In the genomic region with DNA sequence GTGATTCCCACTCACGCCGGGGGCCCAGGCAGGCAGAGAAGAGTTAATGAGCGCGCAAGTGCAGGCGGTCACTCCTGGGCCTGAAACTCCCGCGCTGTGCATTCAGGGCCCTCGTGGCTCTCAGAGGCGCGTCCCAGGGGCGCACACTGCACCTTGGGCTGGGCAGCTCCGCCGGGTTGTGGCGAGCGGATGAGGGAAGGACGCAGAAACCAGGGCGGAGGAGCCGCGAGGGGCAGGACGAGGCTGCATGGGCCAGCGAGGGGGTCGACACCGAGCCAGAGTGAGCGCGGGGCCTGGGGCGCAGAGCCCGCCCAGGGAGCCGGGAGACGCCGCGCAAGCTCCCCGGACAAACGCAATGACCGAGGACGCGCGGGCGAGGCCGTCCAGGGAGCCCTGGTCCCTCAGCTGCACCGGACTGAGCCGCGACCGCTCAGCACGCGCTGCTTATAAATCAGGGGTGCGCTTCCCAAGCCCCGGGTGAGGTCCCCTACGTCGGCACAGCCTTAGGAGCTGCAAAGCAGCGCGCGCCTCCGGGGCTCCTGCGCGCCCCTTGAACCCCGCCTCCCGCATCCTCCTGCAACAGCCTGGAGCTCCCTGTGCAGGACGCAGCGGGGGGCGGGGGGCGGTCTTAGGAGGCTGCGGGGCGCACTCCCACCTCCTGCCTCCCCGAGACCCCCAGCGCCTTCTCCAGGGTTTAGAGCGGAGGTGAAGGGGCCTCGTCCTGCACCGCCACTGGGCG, we compare ENCODE assay signal across 13 cellular contexts.
DNase-seq lines count a peak whose midpoint lies in the region; ATAC-seq and TF ChIP-seq lines count a peak whose summit lies in the region.
"Had no signal": no experiment of that assay in that cellular context is flagged by ENCODE, and none has a peak within 500 bp of the region (broad histone marks: within the 10 kb centered on the region; RNA-seq: fewer than 3 reads in every experiment).

No MANE protein-coding gene starts in this region.

- H3K27ac ChIP-seq in endodermal cell (ENCODE audit: low read depth, low read length) (no peak overlapping the region), tibial nerve (peak overlapping the region in 1 of 4 donors; percentile 10)
- H3K27ac ChIP-seq: neutrophil, thyroid gland had no signal

- H3K4me1 Mint-ChIP-seq in activated T-cell treated with anti-CD3 and anti-CD28 coated beads, Interleukin-2, amount 50 U/mL, for 24 hours (ENCODE audit: low read depth), result peaks cover 5% of the 10 kb centered on the region
- peaks cover 5% of the 10 kb centered on the region for H3K4me1 Mint-ChIP-seq in endodermal cell

- TF ChIP-seq CTCF in endodermal cell (conservative IDR thresholded peaks at IDR 0.05) (no peak), mucosa of descending colon (IDR thresholded peaks at IDR 0.05) (no peak), tibial nerve (IDR thresholded peaks at IDR 0.05) (no peak)

- H3K4me3 ChIP-seq in endodermal cell (ENCODE audit: low read length) (peak overlapping the region; percentile 40), mucosa of descending colon (no peak overlapping the region), tibial nerve (peak overlapping the region in 3 of 4 donors; percentile 10 to 40 (median 19))
- H3K4me3 ChIP-seq: thyroid gland had no signal

- H3K36me3 Mint-ChIP-seq in activated T-cell treated with anti-CD3 and anti-CD28 coated beads, Interleukin-2, amount 50 U/mL, for 24 hours (ENCODE audit: low read depth), result no peaks in the 10 kb centered on the region
- H3K36me3 Mint-ChIP-seq in endodermal cell (ENCODE audit: low read depth), result no peaks in the 10 kb centered on the region

- peaks cover 26% of the 10 kb centered on the region for H3K27me3 ChIP-seq in endodermal cell (ENCODE audit: control insufficient read depth, insufficient read depth, low read length, poor library complexity, severe bottlenecking)
- peaks cover 0 to 25% of the 10 kb centered on the region in 2 donors for H3K27me3 ChIP-seq in tibial nerve

- no peak for TF ChIP-seq POLR2A in tibial nerve (IDR thresholded peaks at IDR 0.05)

- H3K27ac Mint-ChIP-seq in activated T-cell treated with anti-CD3 and anti-CD28 coated beads, Interleukin-2, amount 50 U/mL, for 24 hours, result no peak overlapping the region
- no peak overlapping the region for H3K27ac Mint-ChIP-seq in endodermal cell

- H3K36me3 ChIP-seq in endodermal cell (ENCODE audit: control insufficient read depth, insufficient read depth, low read length) (no peaks in the 10 kb centered on the region), mucosa of descending colon (ENCODE audit: low read depth) (no peaks in the 10 kb centered on the region), tibial nerve (no peaks in the 10 kb centered on the region)
- H3K36me3 ChIP-seq: neutrophil, thyroid gland had no signal

- peak; percentile 19 for ATAC-seq in mucosa of descending colon

- H3K9me3 Mint-ChIP-seq in activated T-cell treated with anti-CD3 and anti-CD28 coated beads, Interleukin-2, amount 50 U/mL, for 24 hours, result peaks cover 5% of the 10 kb centered on the region
- H3K9me3 Mint-ChIP-seq in endodermal cell, result peaks cover 3% of the 10 kb centered on the region

- peaks cover 55% of the 10 kb centered on the region for H3K27me3 Mint-ChIP-seq in activated T-cell treated with anti-CD3 and anti-CD28 coated beads, Interleukin-2, amount 50 U/mL, for 24 hours
- peaks cover 55% of the 10 kb centered on the region for H3K27me3 Mint-ChIP-seq in endodermal cell (ENCODE audit: insufficient read depth)

- WGBS in endodermal cell (ENCODE audit: insufficient coverage in 1 of 2, insufficient read length in 1 of 2), 2 experiments, result 22 to 52% methylated on average over 12 to 69 of the region's 69 CpGs
- 2 to 3% methylated on average over 35 to 55 of the region's 69 CpGs for WGBS in tibial nerve, 2 donors

- no peak for TF ChIP-seq EP300 in tibial nerve (IDR thresholded peaks at IDR 0.05)

- no peaks in the 10 kb centered on the region for H3K4me1 ChIP-seq in endodermal cell (ENCODE audit: control insufficient read depth, insufficient read depth, low read length)
- H3K4me1 ChIP-seq in mucosa of descending colon (ENCODE audit: low read depth), result no peaks in the 10 kb centered on the region
- H3K4me1 ChIP-seq in tibial nerve, result peaks cover 0 to 15% (median 1%) of the 10 kb centered on the region in 4 donors

- intact Hi-C loops in mucosa of descending colon (cut with DNase I, micrococcal nuclease), result no loop called here

- H3K4me3 Mint-ChIP-seq in activated T-cell treated with anti-CD3 and anti-CD28 coated beads, Interleukin-2, amount 50 U/mL, for 24 hours, result peak overlapping the region; percentile 39
- H3K4me3 Mint-ChIP-seq in endodermal cell, result peak overlapping the region; percentile 65

- H3K9ac ChIP-seq in endodermal cell (ENCODE audit: extremely low read depth, low read length, poor library complexity, severe bottlenecking), result no peak overlapping the region

- H3K9me3 ChIP-seq in endodermal cell (ENCODE audit: control insufficient read depth, low read length), result peaks cover 3% of the 10 kb centered on the region
- no peaks in the 10 kb centered on the region for H3K9me3 ChIP-seq in mucosa of descending colon
- H3K9me3 ChIP-seq in tibial nerve, result peaks cover 0 to 5% (median 0%) of the 10 kb centered on the region in 4 donors
- H3K9me3 ChIP-seq: neutrophil, thyroid gland had no signal

- no peak for DNase-seq in activated T-cell treated with anti-CD3 and anti-CD28 coated beads, Interleukin-2, amount 50 U/mL, for 24 hours
- DNase-seq in activated T-cell treated with anti-CD3 and anti-CD28 coated beads, Interleukin-2, amount 50 U/mL, for 1 hour, result no peak
- DNase-seq in endodermal cell (peak; percentile 77), mucosa of descending colon (no peak), tibial nerve (ENCODE audit: low spot score in 2 of 2) (no peak), kidney glomerular epithelial cell (lab: John Stamatoyannopoulos, UW) (no peak), NCI-H345 (lab: John Stamatoyannopoulos, UW) (no peak), 8988T (no peak)
- DNase-seq: activated CD4-positive, alpha-beta T cell treated with anti-CD3 and anti-CD28 coated beads, Interleukin-2, amount 50 U/mL, for 48 hours; cerebellar nuclear complex; islet precursor cell; thyroid gland had no signal
